8 cellular contexts compared by ENCODE assay signal in the genomic region with DNA sequence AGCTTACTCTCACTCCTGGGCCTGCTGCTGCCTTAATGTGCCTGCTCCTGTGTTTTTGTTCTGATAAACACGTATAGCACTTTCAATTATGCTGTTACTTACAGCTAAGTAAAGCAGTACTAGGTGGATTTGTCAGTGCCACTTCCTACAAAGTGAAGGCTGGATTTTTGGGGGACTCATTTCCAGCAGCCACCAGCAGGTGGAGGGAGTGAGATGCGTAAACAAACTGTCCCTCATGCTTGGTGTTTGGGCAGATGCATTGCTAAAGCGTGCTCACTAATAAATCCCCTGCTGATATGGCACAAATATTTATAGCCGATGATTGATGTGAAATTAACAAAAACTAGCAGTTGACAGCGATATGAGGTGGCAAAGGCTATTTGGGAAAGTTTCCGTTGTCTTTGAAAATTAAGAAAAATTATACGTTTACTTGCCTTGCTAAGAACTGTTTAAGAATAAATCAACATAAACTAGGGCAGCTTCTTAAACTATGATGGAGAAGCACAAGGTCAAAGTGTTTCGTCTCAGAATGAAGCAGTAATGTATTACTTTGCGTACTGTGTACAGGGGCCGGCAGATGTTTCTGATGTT.
DNase-seq lines count a peak whose midpoint lies in the region; TF ChIP-seq lines count a peak whose summit lies in the region.

No MANE protein-coding gene starts in this region.

- intact Hi-C loops in activated T-helper 1 cell treated with anti-CD3 and anti-CD28 coated beads, Interleukin-12 subunit alpha, Interleukin-12 subunit beta, Interleukin-2, Interleukin-4 antibody, amounts not matched to agents 30 ng/mL and 10 ng/mL and 1 ng/mL, durations not matched to agents 14 hours and 24 hours and 36 hours (cut with micrococcal nuclease), result no loop called here

- no peak overlapping the region for H3K27ac Mint-ChIP-seq in activated T-helper 1 cell treated with anti-CD3 and anti-CD28 coated beads, Interleukin-12 subunit alpha, Interleukin-12 subunit beta, Interleukin-2, Interleukin-4 antibody, amounts not matched to agents 30 ng/mL and 10 ng/mL and 1 ng/mL, durations not matched to agents 14 hours and 24 hours and 36 hours

- no peaks in the 10 kb centered on the region for H3K4me1 Mint-ChIP-seq in activated T-helper 1 cell treated with anti-CD3 and anti-CD28 coated beads, Interleukin-12 subunit alpha, Interleukin-12 subunit beta, Interleukin-2, Interleukin-4 antibody, amounts not matched to agents 30 ng/mL and 10 ng/mL and 1 ng/mL, durations not matched to agents 14 hours and 24 hours and 36 hours (ENCODE audit: low read depth)

- no peak overlapping the region for H3K4me3 Mint-ChIP-seq in activated T-helper 1 cell treated with anti-CD3 and anti-CD28 coated beads, Interleukin-12 subunit alpha, Interleukin-12 subunit beta, Interleukin-2, Interleukin-4 antibody, amounts not matched to agents 30 ng/mL and 10 ng/mL and 1 ng/mL, durations not matched to agents 14 hours and 24 hours and 36 hours

- no peaks in the 10 kb centered on the region for H3K9me3 Mint-ChIP-seq in activated T-helper 1 cell treated with anti-CD3 and anti-CD28 coated beads, Interleukin-12 subunit alpha, Interleukin-12 subunit beta, Interleukin-2, Interleukin-4 antibody, amounts not matched to agents 30 ng/mL and 10 ng/mL and 1 ng/mL, durations not matched to agents 14 hours and 24 hours and 36 hours

- DNase-seq in activated gamma-delta T cell treated with Interleukin-2 at 50 U/mL for 16 hours (peak; percentile 16), activated gamma-delta T cell (lab: John Stamatoyannopoulos, UW) (no peak), M059J (ENCODE audit: low read depth) (peak; percentile 57), SKM-1 (lab: John Stamatoyannopoulos, UW; ENCODE audit: unreplicated experiment) (peak; percentile 37), choroid plexus epithelial cell (ENCODE audit: low read depth) (peak; percentile 90), left kidney (ENCODE audit: low read depth, low spot score) (peak; percentile 83)
- DNase-seq in stimulated activated CD8-positive, alpha-beta memory T cell treated with anti-CD3 and anti-CD28 coated beads, Interleukin-7, amount 100 ng/mL, for 48 hours (ENCODE audit: extremely low read depth in 1 of 2, low read depth in 1 of 2), result peak; percentile 9 to 11
- DNase-seq in activated T-helper 1 cell treated with anti-CD3 and anti-CD28 coated beads, Interleukin-12 subunit alpha, Interleukin-12 subunit beta, Interleukin-2, Interleukin-4 antibody, amounts not matched to agents 30 ng/mL and 10 ng/mL and 1 ng/mL, durations not matched to agents 14 hours and 24 hours and 36 hours (ENCODE audit: low spot score), result no peak

- H3K36me3 Mint-ChIP-seq in activated T-helper 1 cell treated with anti-CD3 and anti-CD28 coated beads, Interleukin-12 subunit alpha, Interleukin-12 subunit beta, Interleukin-2, Interleukin-4 antibody, amounts not matched to agents 30 ng/mL and 10 ng/mL and 1 ng/mL, durations not matched to agents 14 hours and 24 hours and 36 hours (ENCODE audit: low read depth), result no peaks in the 10 kb centered on the region

- no peak overlapping the region for H3K4me3 ChIP-seq in choroid plexus epithelial cell (ENCODE audit: low read depth, low read length)

- H3K27me3 Mint-ChIP-seq in activated T-helper 1 cell treated with anti-CD3 and anti-CD28 coated beads, Interleukin-12 subunit alpha, Interleukin-12 subunit beta, Interleukin-2, Interleukin-4 antibody, amounts not matched to agents 30 ng/mL and 10 ng/mL and 1 ng/mL, durations not matched to agents 14 hours and 24 hours and 36 hours (ENCODE audit: insufficient read depth), result no peaks in the 10 kb centered on the region

- peak; percentile 98 for TF ChIP-seq CTCF in choroid plexus epithelial cell (conservative IDR thresholded peaks at IDR 0.05; ENCODE audit: low read depth, low read length)

Comparison
In these comparisons a context has a peak if more than half of its experiments do, and no peak if none do; other contexts are left out.
1. DNase-seq: peak in activated gamma-delta T cell treated with Interleukin-2 at 50 U/mL for 16 hours (single experiment), M059J (single experiment), SKM-1 (single experiment), choroid plexus epithelial cell (single experiment), left kidney (single experiment) and stimulated activated CD8-positive, alpha-beta memory T cell treated with anti-CD3 and anti-CD28 coated beads, Interleukin-7, amount 100 ng/mL, for 48 hours (2 of 2); none in activated gamma-delta T cell (single experiment) and activated T-helper 1 cell treated with anti-CD3 and anti-CD28 coated beads, Interleukin-12 subunit alpha, Interleukin-12 subunit beta, Interleukin-2, Interleukin-4 antibody, amounts not matched to agents 30 ng/mL and 10 ng/mL and 1 ng/mL, durations not matched to agents 14 hours and 24 hours and 36 hours (single experiment).